ENCODE assay signal across 5 cellular contexts in the genomic region with DNA sequence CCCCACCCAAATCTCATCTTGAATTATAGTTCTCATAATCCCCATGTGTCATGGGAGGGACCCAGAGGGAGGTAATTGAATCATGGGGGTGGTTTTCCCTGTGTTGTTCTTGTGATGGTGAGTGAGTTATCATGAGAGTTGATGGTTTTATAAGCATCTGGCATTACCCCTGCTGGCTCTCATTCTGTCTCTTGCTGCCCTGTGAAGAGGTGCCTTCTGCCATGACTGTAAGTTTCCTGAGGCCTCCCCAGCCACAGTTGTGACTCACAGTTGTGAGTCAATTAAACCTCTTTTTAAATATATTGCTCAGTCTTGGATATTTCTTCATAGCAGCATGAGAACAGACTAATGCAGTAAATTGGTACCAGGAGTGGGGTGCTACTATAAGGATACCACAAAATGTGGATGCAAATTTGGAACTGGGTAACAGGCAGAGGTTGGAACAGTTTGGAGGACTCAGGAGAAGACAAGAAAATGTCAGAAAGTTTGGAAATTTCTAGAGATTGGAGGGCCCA. TPM values are rescaled to one million over a fixed set of nuclear protein-coding genes. Genes with fewer than 3 reads are reported as not detected.
"Had no signal": no experiment of that assay in that cellular context is flagged by ENCODE, and none has a peak within 500 bp of the region (broad histone marks: within the 10 kb centered on the region; RNA-seq: fewer than 3 reads in every experiment).

No MANE protein-coding gene starts in this region.

RNA-seq across cellular contexts. Expression of gene GYPE, which starts 46.2 kb away (rescaled TPM):
- total RNA-seq: GM23338, H1, H4, H7, H9 had no signal
- polyA plus RNA-seq: H1 had no signal
